8 cellular contexts compared by ENCODE assay signal in genomic region chr5:10695055-10695649, GRCh38.
A peak's percentile ranks its signal among the peaks of the same experiment; 100 is the strongest.
DNase-seq lines count a peak whose midpoint lies in the region; ATAC-seq and TF ChIP-seq lines count a peak whose summit lies in the region.

No MANE protein-coding gene starts in this region.

- H3K9ac ChIP-seq in Loucy (ENCODE audit: low read depth, low read length, poor library complexity, severe bottlenecking) = no peak overlapping the region

- TF ChIP-seq POLR2A in erythroblast (IDR thresholded peaks at IDR 0.05; ENCODE audit: low read length) = no peak

- H3K4me1 ChIP-seq in Loucy (ENCODE audit: insufficient read depth, low read length, poor library complexity, severe bottlenecking) = peaks cover 8% of the 10 kb centered on the region

- no peaks in the 10 kb centered on the region for H3K27me3 ChIP-seq in Loucy (ENCODE audit: insufficient read depth, low read length, poor library complexity, severe bottlenecking)

- TF ChIP-seq CTCF in Loucy (conservative IDR thresholded peaks at IDR 0.05; ENCODE audit: low read length) = peak; percentile 59

- no peak overlapping the region for H3K4me3 ChIP-seq in Loucy (ENCODE audit: low read length, poor library complexity, severe bottlenecking)

- H3K9me3 ChIP-seq in Loucy (ENCODE audit: insufficient read depth, low read depth, low read length) = no peaks in the 10 kb centered on the region

- H3K9me2 ChIP-seq in Loucy (replicated peaks; ENCODE audit: low read depth, low read length) = no peaks in the 10 kb centered on the region

- DNase-seq in EL = peak; percentile 82
- DNase-seq in SHP77 treated with DMSO at 0.1 percent for 48 hours (lab: John Stamatoyannopoulos, UW) = peak; percentile 37
- peak; percentile 34 to 58 for DNase-seq in erythroblast (lab: John Stamatoyannopoulos, UW)
- peak; percentile 76 for DNase-seq in middle frontal gyrus (ENCODE audit: extremely low spot score, low spot score)

- H4K20me1 ChIP-seq in Loucy (ENCODE audit: insufficient read depth, low read length, poor library complexity, severe bottlenecking) = peaks cover 4% of the 10 kb centered on the region

- no peak overlapping the region for H3K4me2 ChIP-seq in Loucy (ENCODE audit: low read depth, low read length, poor library complexity, severe bottlenecking)

- no peaks in the 10 kb centered on the region for H3K36me3 ChIP-seq in Loucy (ENCODE audit: insufficient read depth, low read length)

- H3K79me2 ChIP-seq in Loucy (ENCODE audit: insufficient read depth, low read length) = no peaks in the 10 kb centered on the region

- ATAC-seq in GM21528 (IDR thresholded peaks at IDR 0.05; ENCODE audit: low FRiP score, unreplicated experiment) (peak; percentile 44), HG03135 (IDR thresholded peaks at IDR 0.05; ENCODE audit: unreplicated experiment) (no peak), HG03108 (IDR thresholded peaks at IDR 0.05; ENCODE audit: unreplicated experiment) (no peak)

- no peaks in the 10 kb centered on the region for H3F3A ChIP-seq in Loucy (ENCODE audit: low read depth)

- no peak overlapping the region for H2AFZ ChIP-seq in Loucy (ENCODE audit: low read length)
